In the genomic region with DNA sequence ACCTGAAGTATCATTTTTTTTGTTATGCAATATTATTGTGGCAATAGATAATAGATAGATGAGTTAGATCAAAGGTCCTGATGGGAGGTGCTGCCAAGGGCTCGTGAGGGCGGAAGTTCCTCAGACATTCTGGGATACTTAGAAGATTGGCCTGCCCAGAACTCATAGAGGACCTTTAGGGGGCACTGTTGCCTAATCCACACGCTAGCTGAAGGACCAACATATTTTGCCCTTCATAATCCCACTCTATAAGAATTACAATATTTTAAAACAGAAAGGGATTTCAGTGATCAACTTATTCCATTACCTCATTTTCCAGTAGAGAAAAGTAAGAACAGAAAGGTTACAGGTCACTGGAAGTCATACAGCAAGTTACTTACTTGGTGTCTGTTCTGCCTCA, we compare ENCODE assay signal across 9 cellular contexts. TPM values are rescaled to one million over a fixed set of nuclear protein-coding genes. Genes with fewer than 3 reads are reported as not detected.
DNase-seq lines count a peak whose midpoint lies in the region; ATAC-seq and TF ChIP-seq lines count a peak whose summit lies in the region.
"Had no signal": no experiment of that assay in that cellular context is flagged by ENCODE, and none has a peak within 500 bp of the region (broad histone marks: within the 10 kb centered on the region; RNA-seq: fewer than 3 reads in every experiment).

No MANE protein-coding gene starts in this region.

- peak; percentile 78 for ATAC-seq in HG02623 (IDR thresholded peaks at IDR 0.05; ENCODE audit: unreplicated experiment)

- no peak overlapping the region for H3K4me3 ChIP-seq in AG04449 (ENCODE audit: low read depth, low read length)

- DNase-seq in AG04449 (ENCODE audit: low read depth, low spot score) (no peak), NCI-H460 (ENCODE audit: extremely low read depth, low read depth) (peak; percentile 12), dermis blood vessel endothelial cell (peak; percentile 62), midbrain (lab: John Stamatoyannopoulos, UW) (peak; percentile 50), HuH-7.5 (ENCODE audit: low spot score) (no peak), activated T-cell treated with anti-CD3 and anti-CD28 coated beads for 4 hours (no peak)

- TF ChIP-seq CTCF in AG04449 (IDR thresholded peaks at IDR 0.05; ENCODE audit: insufficient read depth, low read length, missing control alignments) (peak; percentile 71), GM12872 (IDR thresholded peaks at IDR 0.05; ENCODE audit: insufficient read depth, low read depth, low read length) (peak; percentile 59)

- POLR2A ChIA-PET in AG04449 (lab: Yijun Ruan, JAX) = no interaction called here

- CTCF ChIA-PET in AG04449 (lab: Yijun Ruan, JAX) = interaction anchor here (0.7 to 3.0 kb wide), 22 partner anchors 9 to 949 kb away, joined by 3 to 40 read pairs (median 4); partner anchors contain the start of gene GABRB1

RNA-seq across cellular contexts. Expression of gene COX7B2, which starts 22.9 kb away (rescaled TPM):
- not detected in 2 replicates for total RNA-seq in NCI-H460 (2014; rRNA removed; shearing (Covaris generic))
- polyA plus RNA-seq in NCI-H460 (2014; cell fraction: nucleus; rRNA removed) = not detected in 2 replicates
- not detected in 2 replicates for total RNA-seq in dermis blood vessel endothelial cell
- total RNA-seq: subcutaneous adipose tissue had no signal

Comparison
In these comparisons a context has a peak if more than half of its experiments do, and no peak if none do; other contexts are left out.
1. DNase-seq: peak in NCI-H460 (single experiment), dermis blood vessel endothelial cell (single experiment) and midbrain (single experiment); none in AG04449 (single experiment), HuH-7.5 (single experiment) and activated T-cell treated with anti-CD3 and anti-CD28 coated beads for 4 hours (single experiment).